ENCODE assay signal across 13 cellular contexts in genomic region chr10:133310789-133311188, GRCh38. TPM values are rescaled to one million over a fixed set of nuclear protein-coding genes. Genes with fewer than 3 reads are reported as not detected.
A peak's percentile ranks its signal among the peaks of the same experiment; 100 is the strongest.
DNase-seq lines count a peak whose midpoint lies in the region; ATAC-seq and TF ChIP-seq lines count a peak whose summit lies in the region.
"Had no signal": no experiment of that assay in that cellular context is flagged by ENCODE, and none has a peak within 500 bp of the region (broad histone marks: within the 10 kb centered on the region; RNA-seq: fewer than 3 reads in every experiment).

No MANE protein-coding gene starts in this region.

- H3K27ac ChIP-seq in right cardiac atrium (ENCODE audit: low read length): no peak overlapping the region
- H3K27ac ChIP-seq in vagina: no peak overlapping the region

- H3K27ac Mint-ChIP-seq in T-helper 17 cell (no peak overlapping the region), mesothelial cell of epicardium (no peak overlapping the region)
- H3K27ac Mint-ChIP-seq: HFFc6 had no signal

- TF ChIP-seq POLR2A in vagina (IDR thresholded peaks at IDR 0.05): no peak

- H3K9me3 Mint-ChIP-seq in mesothelial cell of epicardium: no peaks in the 10 kb centered on the region
- H3K9me3 Mint-ChIP-seq: HFFc6 had no signal

- peaks cover 14% of the 10 kb centered on the region for H3K4me1 Mint-ChIP-seq in T-helper 17 cell
- H3K4me1 Mint-ChIP-seq in mesothelial cell of epicardium: peaks cover 11% of the 10 kb centered on the region

- peak overlapping the region; percentile 59 for H3K4me3 Mint-ChIP-seq in T-helper 17 cell
- H3K4me3 Mint-ChIP-seq in mesothelial cell of epicardium: peak overlapping the region; percentile 38
- H3K4me3 Mint-ChIP-seq: HFFc6 had no signal

- H3K4me1 ChIP-seq in right cardiac atrium (ENCODE audit: control insufficient read depth, insufficient read depth, low read length) (peaks cover 8% of the 10 kb centered on the region), vagina (peaks cover 28% of the 10 kb centered on the region)

- intact Hi-C loops in right cardiac atrium (cut with DNase I): no loop called here
- intact Hi-C loops in Right ventricle myocardium superior (cut with DNase I): no loop called here
- intact Hi-C loops in vagina (cut with DNase I): no loop called here

- TF ChIP-seq CTCF in mesothelial cell of epicardium (IDR thresholded peaks at IDR 0.05; ENCODE audit: unreplicated experiment) (no peak), vagina (IDR thresholded peaks at IDR 0.05) (no peak)

- ATAC-seq in right cardiac atrium (no peak), Right ventricle myocardium superior (ENCODE audit: poor library complexity) (no peak), T-helper 17 cell (no peak), GM21528 (IDR thresholded peaks at IDR 0.05; ENCODE audit: low FRiP score, unreplicated experiment) (no peak), GM21825 (IDR thresholded peaks at IDR 0.05; ENCODE audit: unreplicated experiment) (no peak)

- H3K4me3 ChIP-seq in right cardiac atrium (ENCODE audit: low read length) (no peak overlapping the region), vagina (no peak overlapping the region)

- H3K27me3 ChIP-seq in right cardiac atrium (ENCODE audit: control insufficient read depth, insufficient read depth): no peaks in the 10 kb centered on the region
- H3K27me3 ChIP-seq in vagina: no peaks in the 10 kb centered on the region

- H3K9me3 ChIP-seq in right cardiac atrium (ENCODE audit: control insufficient read depth, low read length) (no peaks in the 10 kb centered on the region), T-helper 17 cell (ENCODE audit: control insufficient read depth, low read length, poor library complexity, severe bottlenecking) (no peaks in the 10 kb centered on the region), vagina (no peaks in the 10 kb centered on the region)

- DNase-seq in right cardiac atrium (peak in 2 of 3 donors; percentile 24 to 26), Right ventricle myocardium superior (no peak), T-helper 17 cell (no peak), mesothelial cell of epicardium (ENCODE audit: low spot score in 2 of 2, unreplicated experiment in 2 of 2) (no peak), NCI-H1048 (lab: John Stamatoyannopoulos, UW) (no peak), vagina (ENCODE audit: extremely low spot score in 2 of 2) (no peak)
- DNase-seq: HFFc6, Karpas-422 had no signal

- H3K27me3 Mint-ChIP-seq in T-helper 17 cell: no peaks in the 10 kb centered on the region
- no peaks in the 10 kb centered on the region for H3K27me3 Mint-ChIP-seq in mesothelial cell of epicardium (ENCODE audit: low read depth)

- peaks cover 0 to 14% of the 10 kb centered on the region in 2 donors for H3K36me3 ChIP-seq in vagina

- 93% methylated on average over 8 of the region's 8 CpGs for WGBS in right cardiac atrium

- H3K36me3 Mint-ChIP-seq in T-helper 17 cell (ENCODE audit: low read depth) (peaks cover 5% of the 10 kb centered on the region), mesothelial cell of epicardium (peaks cover 5% of the 10 kb centered on the region)

RNA-seq across cellular contexts. Expression of gene ZNF511, which starts 2.1 kb away (rescaled TPM):
- 10 to 100 TPM; 40.2 to 51.8 (median 49.2) TPM for total RNA-seq in right cardiac atrium
- polyA plus RNA-seq in right cardiac atrium: 60.8 TPM
- 44.8 TPM for total RNA-seq in Right ventricle myocardium superior
- 10 to 100 TPM; 28.1 to 33.2 TPM for total RNA-seq in T-helper 17 cell
- total RNA-seq in mesothelial cell of epicardium: 38.6 to 44.9 TPM (median 39.5 TPM) in 3 replicates
- total RNA-seq in vagina: 36.3 TPM

RNA-seq across cellular contexts. Expression of gene TUBGCP2, which starts 2.1 kb away (rescaled TPM):
- total RNA-seq in right cardiac atrium (10 to 100 TPM; 34.9 to 45.9 (median 37.4) TPM), Right ventricle myocardium superior (38.5 TPM), T-helper 17 cell (10 to 100 TPM; 73.6 to 75.4 TPM), mesothelial cell of epicardium (69.6 to 81.0 TPM (median 70.9 TPM) in 3 replicates), vagina (41.7 TPM)
- polyA plus RNA-seq in right cardiac atrium: 23.0 TPM

RNA-seq across cellular contexts. Expression of gene CALY, which starts 25.9 kb away (rescaled TPM):
- total RNA-seq in right cardiac atrium: not detected
- polyA plus RNA-seq in right cardiac atrium: 0.18 TPM
- not detected for total RNA-seq in Right ventricle myocardium superior
- 1 to 10 TPM in 1 of 2 donors, under 1 TPM in 1; 0.96 to 1.9 TPM for total RNA-seq in T-helper 17 cell
- total RNA-seq in mesothelial cell of epicardium: 2.1 to 3.7 TPM (median 2.1 TPM) in 3 replicates
- 4.7 TPM for total RNA-seq in vagina
- total RNA-seq: A172, RPMI7951 had no signal

RNA-seq across cellular contexts. Expression of gene ADAM8, which starts 34.1 kb away (rescaled TPM):
- total RNA-seq in right cardiac atrium: 1 to 10 TPM; 1.4 to 2.1 (median 1.5) TPM
- 0.50 TPM for polyA plus RNA-seq in right cardiac atrium
- 2.5 TPM for total RNA-seq in Right ventricle myocardium superior
- total RNA-seq in T-helper 17 cell: 100 to 1,000 TPM; 157 to 188 TPM
- total RNA-seq in mesothelial cell of epicardium: 14.3 to 16.9 TPM (median 16.9 TPM) in 3 replicates
- total RNA-seq in vagina: 11.0 TPM

RNA-seq across cellular contexts. Expression of gene PRAP1, which starts 36.4 kb away (rescaled TPM):
- total RNA-seq in right cardiac atrium (not detected), Right ventricle myocardium superior (not detected), T-helper 17 cell (not detected), mesothelial cell of epicardium (0.25 to 0.49 TPM in 2 of 3 replicates, not detected in the other), vagina (not detected)
- polyA plus RNA-seq in right cardiac atrium: not detected
- total RNA-seq: A172, H1, HFFc6, RPMI7951 had no signal

Comparison
In these comparisons a context has a peak if more than half of its experiments do, and no peak if none do; other contexts are left out.
1. DNase-seq: peak in right cardiac atrium (2 of 3); none in Right ventricle myocardium superior (single experiment), T-helper 17 cell (0 of 3), mesothelial cell of epicardium (0 of 2), NCI-H1048 (single experiment) and vagina (0 of 2).